Comparison of ENCODE assay signal across 8 cellular contexts in genomic region chr1:64864018-64864945, GRCh38.
DNase-seq lines count a peak whose midpoint lies in the region; ATAC-seq, FAIRE-seq and TF ChIP-seq lines count a peak whose summit lies in the region.

No MANE protein-coding gene starts in this region.

- peaks cover 11% of the 10 kb centered on the region for H3K4me1 ChIP-seq in A673 (ENCODE audit: insufficient read depth, low read length, poor library complexity, severe bottlenecking)

- peak overlapping the region; percentile 25 to 88 (median 77) for H3K4me3 Mint-ChIP-seq in naive B cell
- no peak overlapping the region for H3K4me3 Mint-ChIP-seq in glutamatergic neuron (ENCODE audit: unreplicated experiment)

- H3K4me3 ChIP-seq in A673 (ENCODE audit: low read depth, low read length, poor library complexity, severe bottlenecking), result no peak overlapping the region
- H3K4me3 ChIP-seq in bronchial epithelial cell (ENCODE audit: low read depth, low read length), result no peak overlapping the region

- peak overlapping the region; percentile 89 to 96 (median 94) for H3K27ac Mint-ChIP-seq in naive B cell
- no peak overlapping the region for H3K27ac Mint-ChIP-seq in glutamatergic neuron (ENCODE audit: unreplicated experiment)

- H3K27me3 Mint-ChIP-seq in naive B cell (no peaks in the 10 kb centered on the region), glutamatergic neuron (ENCODE audit: unreplicated experiment) (no peaks in the 10 kb centered on the region)

- FAIRE-seq in GM19239 (lab: Jason Lieb, UNC) (peak; percentile 97), bronchial epithelial cell (lab: Jason Lieb, UNC) (no peak)

- DNase-seq in A673 (ENCODE audit: low spot score), result peak; percentile 61
- DNase-seq in GM19239 (ENCODE audit: insufficient read length, low spot score), result peak; percentile 80
- DNase-seq in SKM-1 treated with dmso at 0.1 percent for 144 hours (lab: John Stamatoyannopoulos, UW; ENCODE audit: unreplicated experiment), result peak; percentile 97
- DNase-seq in bronchial epithelial cell (ENCODE audit: low read depth), result peak; percentile 68
- DNase-seq in naive B cell, result peak; percentile 88
- DNase-seq in ureter (ENCODE audit: low spot score), result peak; percentile 58
- DNase-seq in glutamatergic neuron, result no peak

- H3K27ac ChIP-seq in A673 (ENCODE audit: low read depth, low read length, poor library complexity, severe bottlenecking), result peak overlapping the region; percentile 70

- peaks cover 25 to 32% of the 10 kb centered on the region in 2 donors for H3K36me3 Mint-ChIP-seq in naive B cell
- no peaks in the 10 kb centered on the region for H3K36me3 Mint-ChIP-seq in glutamatergic neuron (ENCODE audit: unreplicated experiment)

- peaks cover 92% of the 10 kb centered on the region for H3K36me3 ChIP-seq in A673 (ENCODE audit: insufficient read depth, low read length, poor library complexity, severe bottlenecking)
- H3K36me3 ChIP-seq in bronchial epithelial cell (ENCODE audit: control insufficient read depth, insufficient read depth, low read length), result peaks cover 11% of the 10 kb centered on the region

- POLR2A ChIA-PET in A673 (lab: Charles Lee; ENCODE audit: low non-redundant PET), result interaction anchor here (0.6 kb wide), 1 partner anchor 287 kb away, joined by 4 read pairs; no protein-coding TSS in a partner anchor

- H3K4me1 Mint-ChIP-seq in naive B cell (peaks cover 62 to 74% (median 67%) of the 10 kb centered on the region in 3 donors), glutamatergic neuron (ENCODE audit: low read depth, unreplicated experiment) (no peaks in the 10 kb centered on the region)

- BruUV-seq in A673 (replicated peaks; lab: Mats Ljungman, UMichigan), result no TSS peak

- intact Hi-C loops in A673 (cut with micrococcal nuclease; ENCODE audit: unreplicated experiment), result no loop called here

- H3K27me3 ChIP-seq in A673 (replicated peaks; ENCODE audit: insufficient read depth, low read depth, low read length, poor library complexity) (no peaks in the 10 kb centered on the region), bronchial epithelial cell (ENCODE audit: control insufficient read depth, insufficient read depth, low read length) (no peaks in the 10 kb centered on the region)

- TF ChIP-seq CTCF in A673 (conservative IDR thresholded peaks at IDR 0.05; ENCODE audit: low read depth, low read length), result no peak
- TF ChIP-seq CTCF in bronchial epithelial cell (IDR thresholded peaks at IDR 0.05; ENCODE audit: insufficient read depth, low read length, severe bottlenecking), result no peak
- no peak for TF ChIP-seq CTCF in glutamatergic neuron (IDR thresholded peaks at IDR 0.05; ENCODE audit: partially characterized antibody, unreplicated experiment)

- CTCF ChIA-PET in A673 (lab: Charles Lee), result no interaction called here

- ATAC-seq in HG03196 (IDR thresholded peaks at IDR 0.05; ENCODE audit: unreplicated experiment) (peak; percentile 100), naive B cell (ENCODE audit: low read depth in 2 of 2) (peak; percentile 93 to 94)

- no peaks in the 10 kb centered on the region for H3K9me3 ChIP-seq in A673 (ENCODE audit: low read depth, low read length, poor library complexity, severe bottlenecking)

- H3K9me3 Mint-ChIP-seq in naive B cell (peaks cover 0 to 2% (median 0%) of the 10 kb centered on the region in 7 donors), glutamatergic neuron (ENCODE audit: unreplicated experiment) (no peaks in the 10 kb centered on the region)
